ENCODE assay signal across 35 cellular contexts in the genomic region with DNA sequence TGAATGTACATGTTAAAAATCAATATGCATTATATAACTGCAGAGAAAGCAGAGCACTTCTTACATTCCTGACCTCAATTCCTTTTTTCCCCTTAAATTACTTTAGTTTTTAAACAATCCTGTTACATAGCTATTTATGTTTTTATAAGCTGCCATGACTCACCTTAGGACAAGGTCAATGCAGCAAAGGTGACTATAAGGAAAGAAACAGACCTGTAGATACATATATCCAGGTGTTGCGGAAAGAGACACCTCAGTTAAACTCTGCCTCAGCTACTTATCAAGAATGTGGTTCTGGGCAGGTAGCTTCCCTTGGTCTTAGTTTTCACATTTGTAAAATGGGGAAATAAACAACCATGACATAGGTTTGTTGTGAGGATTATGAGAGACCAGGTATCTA.
"Had no signal": no experiment of that assay in that cellular context is flagged by ENCODE, and none has a peak within 500 bp of the region (broad histone marks: within the 10 kb centered on the region; RNA-seq: fewer than 3 reads in every experiment).

No MANE protein-coding gene starts in this region.

- H3K27me3 ChIP-seq: MG63 had no signal

- H3K36me3 ChIP-seq: MG63 had no signal

- DNase-seq: Karpas-422, Kasumi-1, MG63, MM.1S, MV-4-11, NCI-H1048, NCI-H1092, NCI-H1092 treated with DMSO at 0.1 percent for 48 hours, NCI-H1105, NCI-H1105 treated with DMSO at 0.1 percent for 48 hours, NCI-H1417, NCI-H1417 treated with DMSO at 0.1 percent for 48 hours, NCI-H1436, NCI-H1436 treated with DMSO at 0.1 percent for 48 hours, NCI-H146, NCI-H1694, NCI-H1694 treated with DMSO at 0.1 percent for 48 hours, NCI-H187, NCI-H187 treated with DMSO at 0.1 percent for 48 hours, NCI-H1930, NCI-H2029, NCI-H2029 treated with DMSO at 0.1 percent for 48 hours, NCI-H2081, NCI-H2081 treated with DMSO at 0.1 percent for 48 hours, NCI-H2107, NCI-H2171, NCI-H2171 treated with DMSO at 0.1 percent for 48 hours, NCI-H2227 treated with DMSO at 0.1 percent for 48 hours, NCI-H226, NCI-H345, NCI-H446, NCI-H446 treated with DMSO at 0.1 percent for 48 hours, NCI-H510A, NCI-H510A treated with DMSO at 0.1 percent for 48 hours had no signal

- H3K9ac ChIP-seq: KMS-11 had no signal

- H3K4me3 ChIP-seq: MG63 had no signal

- H3K4me2 ChIP-seq: KMS-11 had no signal

- H3K27ac ChIP-seq: KMS-11 had no signal

- H3K9me3 ChIP-seq: MG63 had no signal
